Comparison of ENCODE assay signal across 1 cellular context in genomic region chr14:70416717-70417349, GRCh38.
A peak's percentile ranks its signal among the peaks of the same experiment; 100 is the strongest.
TF ChIP-seq lines count a peak whose summit lies in the region.

Gene SYNJ2BP, minus strand, starts transcription at chr14:70417090. Its CDS starts 127 bp downstream, at chr14:70416963.

TF ChIP-seq in HepG2, 621 proteins besides CTCF, POLR2A, EP300 and RAD21 (continued from another document and continues in another):
- TF ChIP-seq ZNF687 (CRISPR knock-in tag; IDR thresholded peaks at IDR 0.05) (peak; percentile 71), TBX2 (CRISPR knock-in tag; IDR thresholded peaks at IDR 0.05; ENCODE audit: borderline replicate concordance) (peak; percentile 67), GATAD2A (CRISPR knock-in tag; IDR thresholded peaks at IDR 0.05) (0 out of 2 replicates have a peak, but pooled peaks have one; percentile 23), KDM2A (CRISPR knock-in tag; IDR thresholded peaks at IDR 0.05; ENCODE audit: borderline replicate concordance, low read depth) (peak; percentile 81), SAP130 (CRISPR knock-in tag; IDR thresholded peaks at IDR 0.05; ENCODE audit: low read depth) (peak; percentile 94), CERS6 (CRISPR knock-in tag; IDR thresholded peaks at IDR 0.05) (no peak), POGZ (CRISPR knock-in tag; IDR thresholded peaks at IDR 0.05) (peak; percentile 84), ZMYM4 (CRISPR knock-in tag; IDR thresholded peaks at IDR 0.05) (peak; percentile 71), ARID4A (CRISPR knock-in tag; IDR thresholded peaks at IDR 0.05; ENCODE audit: borderline replicate concordance) (peak; percentile 85), IKZF5 (CRISPR knock-in tag; IDR thresholded peaks at IDR 0.05) (peak; percentile 60; the same call in 1 of the 2 replicates), ZNF501 (CRISPR knock-in tag; IDR thresholded peaks at IDR 0.05) (peak; percentile 86), ZNF3 (CRISPR knock-in tag; IDR thresholded peaks at IDR 0.05) (no peak), RELA (CRISPR knock-in tag; IDR thresholded peaks at IDR 0.05) (no peak), MXD1 (CRISPR knock-in tag; IDR thresholded peaks at IDR 0.05) (0 out of 2 replicates have a peak, but pooled peaks have one; percentile 35), ATF4 (CRISPR knock-in tag; IDR thresholded peaks at IDR 0.05) (0 out of 4 replicates have a peak, but pooled peaks of 1 of the 2 experiments have one; percentile 23), TARDBP (CRISPR knock-in tag; IDR thresholded peaks at IDR 0.05) (peak; percentile 65; the same call in 1 of the 2 replicates), UBTF (CRISPR knock-in tag; IDR thresholded peaks at IDR 0.05) (0 out of 2 replicates have a peak, but pooled peaks have one; percentile 21), MED1 (CRISPR knock-in tag; IDR thresholded peaks at IDR 0.05) (0 out of 2 replicates have a peak, but pooled peaks have one; percentile 25), E2F1 (CRISPR knock-in tag; IDR thresholded peaks at IDR 0.05) (no peak), RBM39 (IDR thresholded peaks at IDR 0.05; ENCODE audit: low read depth, low read length, poor library complexity, severe bottlenecking) (no peak), HNRNPUL1 (IDR thresholded peaks at IDR 0.05; ENCODE audit: low read depth, low read length) (no peak), PITX1 (CRISPR knock-in tag; IDR thresholded peaks at IDR 0.05) (0 out of 2 replicates have a peak, but pooled peaks have one; percentile 39), MYPOP (CRISPR knock-in tag; IDR thresholded peaks at IDR 0.05) (peak; percentile 57; the same call in 1 of the 2 replicates), KLF12 (CRISPR knock-in tag; IDR thresholded peaks at IDR 0.05; ENCODE audit: borderline replicate concordance) (0 out of 2 replicates have a peak, but pooled peaks have one; percentile 36), GFI1 (CRISPR knock-in tag; IDR thresholded peaks at IDR 0.05; ENCODE audit: borderline replicate concordance) (peak; percentile 91), MAZ (IDR thresholded peaks at IDR 0.05; ENCODE audit: borderline replicate concordance, low read depth, low read length) (no peak), MAZ (CRISPR knock-in tag; IDR thresholded peaks at IDR 0.05; ENCODE audit: low read depth) (peak; percentile 48), ZNF362 (CRISPR knock-in tag; IDR thresholded peaks at IDR 0.05; ENCODE audit: borderline replicate concordance) (peak; percentile 9; the same call in 1 of the 2 replicates), YEATS4 (CRISPR knock-in tag; IDR thresholded peaks at IDR 0.05; ENCODE audit: borderline replicate concordance) (peak; percentile 65; the same call in 1 of the 2 replicates), TRIM22 (IDR thresholded peaks at IDR 0.05) (no peak), ZNF792 (CRISPR knock-in tag; IDR thresholded peaks at IDR 0.05) (0 out of 2 replicates have a peak, but pooled peaks have one; percentile 18), BORCS8-MEF2B (CRISPR knock-in tag; IDR thresholded peaks at IDR 0.05) (0 out of 2 replicates have a peak, but pooled peaks have one; percentile 41), HES4 (CRISPR knock-in tag; IDR thresholded peaks at IDR 0.05; ENCODE audit: borderline replicate concordance) (0 out of 2 replicates have a peak, but pooled peaks have one; percentile 43), ZNF329 (CRISPR knock-in tag; IDR thresholded peaks at IDR 0.05; ENCODE audit: low read depth) (0 out of 2 replicates have a peak, but pooled peaks have one; percentile 42), ZNF282 (IDR thresholded peaks at IDR 0.05; ENCODE audit: partially characterized antibody) (no peak), GABPA (IDR thresholded peaks at IDR 0.05; ENCODE audit: low read depth, low read length) (peak; percentile 95), GABPA (CRISPR knock-in tag; IDR thresholded peaks at IDR 0.05; ENCODE audit: low read depth) (peak; percentile 99), SALL1 (CRISPR knock-in tag; IDR thresholded peaks at IDR 0.05) (peak; percentile 78)
